ENCODE assay signal across 1 cellular context in genomic region chr20:62122659-62123449, GRCh38.
TF ChIP-seq lines count a peak whose summit lies in the region.

No MANE protein-coding gene starts in this region.

TF ChIP-seq in liver, 16 proteins besides CTCF, POLR2A, EP300 and RAD21 (continued from another document):
- no peak for TF ChIP-seq ZBTB33 (IDR thresholded peaks at IDR 0.05)
- TF ChIP-seq JUND (IDR thresholded peaks at IDR 0.05), result no peak
- no peak for TF ChIP-seq GABPA (IDR thresholded peaks at IDR 0.05 in 1 of 2, conservative IDR thresholded peaks at IDR 0.05 in 1 of 2)
- TF ChIP-seq HNF4A (conservative IDR thresholded peaks at IDR 0.05), result peak; percentile 4 to 8
